8 cellular contexts compared by ENCODE assay signal in genomic region chr2:25521665-25522387, GRCh38.
DNase-seq lines count a peak whose midpoint lies in the region; ATAC-seq, FAIRE-seq and TF ChIP-seq lines count a peak whose summit lies in the region.

No MANE protein-coding gene starts in this region.

- no peaks in the 10 kb centered on the region for H3K36me3 Mint-ChIP-seq in endothelial cell (ENCODE audit: low read depth, unreplicated experiment)

- DNase-seq in GF-D8 (lab: John Stamatoyannopoulos, UW) (peak; percentile 37), NCI-H146 treated with DMSO at 0.1 percent for 48 hours (lab: John Stamatoyannopoulos, UW; ENCODE audit: unreplicated experiment) (peak; percentile 54), T follicular helper cell (ENCODE audit: low read depth) (peak; percentile 14), endothelial cell (ENCODE audit: low spot score) (peak; percentile 9), myocyte (ENCODE audit: low read depth) (peak; percentile 75), uterus (peak in 1 of 2 donors; percentile 26)

- TF ChIP-seq POLR2A in uterus (IDR thresholded peaks at IDR 0.05) = no peak

- peak; percentile 96 for FAIRE-seq in A204.1 (lab: Jason Lieb, UNC)

- H3K36me3 ChIP-seq in uterus = no peaks in the 10 kb centered on the region

- peaks cover 3% of the 10 kb centered on the region for H3K27me3 Mint-ChIP-seq in endothelial cell (ENCODE audit: unreplicated experiment)

- no peak overlapping the region for H3K4me3 Mint-ChIP-seq in endothelial cell (ENCODE audit: unreplicated experiment)

- H3K4me3 ChIP-seq in uterus = peak overlapping the region; percentile 22 to 31

- H3K4me1 Mint-ChIP-seq in endothelial cell (ENCODE audit: unreplicated experiment) = peaks cover 8% of the 10 kb centered on the region

- H3K4me1 ChIP-seq in uterus = no peaks in the 10 kb centered on the region

- H3K9me3 ChIP-seq in uterus = no peaks in the 10 kb centered on the region

- H3K27ac ChIP-seq in uterus = peak overlapping the region in 1 of 2 donors; percentile 52

- no peaks in the 10 kb centered on the region for H3K27me3 ChIP-seq in uterus

- peak; percentile 81 for TF ChIP-seq CTCF in endothelial cell (IDR thresholded peaks at IDR 0.05; ENCODE audit: unreplicated experiment)
- TF ChIP-seq CTCF in uterus (IDR thresholded peaks at IDR 0.05) = peak; percentile 65 to 80 (median 71)

- peak; percentile 52 for ATAC-seq in HG02610 (IDR thresholded peaks at IDR 0.05; ENCODE audit: unreplicated experiment)

- intact Hi-C loops in uterus (cut with DNase I; ENCODE audit: low total_unique reads) = no loop called here

- H3K27ac Mint-ChIP-seq in endothelial cell (ENCODE audit: unreplicated experiment) = no peak overlapping the region

- H3K9me3 Mint-ChIP-seq in endothelial cell (ENCODE audit: unreplicated experiment) = no peaks in the 10 kb centered on the region
